ENCODE assay signal across 8 cellular contexts in the genomic region with DNA sequence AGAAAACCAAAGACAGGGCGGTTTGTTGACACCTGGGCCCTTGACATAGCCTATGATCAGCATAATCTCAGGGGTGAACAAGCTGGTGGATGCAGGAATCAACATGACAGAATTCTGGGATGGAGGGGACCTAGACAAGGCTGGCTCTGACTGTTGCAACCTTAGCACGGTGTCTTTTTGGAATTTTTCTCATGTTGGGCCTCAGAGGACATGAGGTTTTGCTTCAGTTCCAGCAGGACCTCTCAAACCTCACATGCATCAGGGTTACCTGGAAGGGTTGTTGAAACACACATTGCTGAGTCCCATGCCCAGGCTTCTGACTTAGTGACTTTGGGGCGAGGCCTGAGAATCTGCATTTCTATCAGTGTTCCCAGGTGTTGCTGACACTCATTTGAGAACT.
"Had no signal": no experiment of that assay in that cellular context is flagged by ENCODE, and none has a peak within 500 bp of the region (broad histone marks: within the 10 kb centered on the region; RNA-seq: fewer than 3 reads in every experiment).

No MANE protein-coding gene starts in this region.

- H3K4me3 Mint-ChIP-seq: GM23338, H9 had no signal

- DNase-seq: HCEC 1CT, KG1 had no signal

- H3K27ac ChIP-seq: HL-60 had no signal

- FAIRE-seq: H54, HepG2, K562 had no signal

- H3K4me2 ChIP-seq: GM23338 had no signal

- H3K27ac Mint-ChIP-seq: GM23338 had no signal

- ATAC-seq: HepG2, K562 had no signal

- H3K4me3 ChIP-seq: GM23338, K562 had no signal
